In genomic region chr15:70406624-70407390, GRCh38 we compare ENCODE assay signal across 19 cellular contexts.
DNase-seq lines count a peak whose midpoint lies in the region; ATAC-seq and TF ChIP-seq lines count a peak whose summit lies in the region.
"Had no signal": no experiment of that assay in that cellular context is flagged by ENCODE, and none has a peak within 500 bp of the region (broad histone marks: within the 10 kb centered on the region; RNA-seq: fewer than 3 reads in every experiment).

No MANE protein-coding gene starts in this region.

- H3K9me3 ChIP-seq in HUES48 (ENCODE audit: control insufficient read depth, insufficient read depth, low read length) (peaks cover 13% of the 10 kb centered on the region; the same call in 1 of the 2 replicates), gastroesophageal sphincter (peaks cover 0 to 31% (median 0%) of the 10 kb centered on the region in 3 donors)
- H3K9me3 ChIP-seq: BE2C had no signal

- H3K4me1 ChIP-seq in HUES48 (ENCODE audit: control insufficient read depth, insufficient read depth, low read length) = peaks cover 27% of the 10 kb centered on the region
- no peaks in the 10 kb centered on the region for H3K4me1 ChIP-seq in gastroesophageal sphincter
- H3K4me1 ChIP-seq: BE2C had no signal

- TF ChIP-seq CTCF in fibroblast of mammary gland (conservative IDR thresholded peaks at IDR 0.05; ENCODE audit: control insufficient read depth, insufficient read depth, low read depth, low read length) = no peak
- no peak for TF ChIP-seq CTCF in nephron progenitor cell (IDR thresholded peaks at IDR 0.05)
- no peak for TF ChIP-seq CTCF in gastroesophageal sphincter (IDR thresholded peaks at IDR 0.05)

- H3K9me3 Mint-ChIP-seq in nephron progenitor cell = peaks cover 41% of the 10 kb centered on the region

- TF ChIP-seq EP300 in gastroesophageal sphincter (IDR thresholded peaks at IDR 0.05) = no peak

- DNase-seq in ELF-1 (ENCODE audit: low read depth, low spot score) = peak; percentile 20
- peak; percentile 11 for DNase-seq in fibroblast of mammary gland (ENCODE audit: low read depth)
- DNase-seq in nephron progenitor cell = peak; percentile 33
- DNase-seq in NCI-H2029 (lab: John Stamatoyannopoulos, UW) = no peak
- DNase-seq in stimulated activated CD4-positive, alpha-beta T cell treated with anti-CD3 and anti-CD28 coated beads, Interleukin-15, amount 100 ng/mL, for 24 hours = no peak
- DNase-seq: BE2C; CD4-positive, CD25-positive, alpha-beta regulatory T cell; COR-L47; GDM1; NCI-H146; NCI-H2081; NCI-H510A; NCI-H748 treated with DMSO at 0.1 percent for 48 hours had no signal

- H3K27ac ChIP-seq in HUES48 (ENCODE audit: low read depth, low read length) (peak overlapping the region; percentile 18), gastroesophageal sphincter (no peak overlapping the region)
- H3K27ac ChIP-seq: KMS-11, SK-N-MC had no signal

- TF ChIP-seq POLR2A in gastroesophageal sphincter (IDR thresholded peaks at IDR 0.05) = no peak

- no peak for ATAC-seq in HG02571 (IDR thresholded peaks at IDR 0.05; ENCODE audit: unreplicated experiment)
- ATAC-seq in gastroesophageal sphincter = no peak
- ATAC-seq: Right ventricle myocardium inferior had no signal

- peak overlapping the region; percentile 24 for H3K4me3 Mint-ChIP-seq in nephron progenitor cell
- H3K4me3 Mint-ChIP-seq: CD4-positive, CD25-positive, alpha-beta regulatory T cell had no signal

- H3K36me3 ChIP-seq in HUES48 (ENCODE audit: control insufficient read depth, insufficient read depth, low read length) (no peaks in the 10 kb centered on the region), gastroesophageal sphincter (no peaks in the 10 kb centered on the region)
- H3K36me3 ChIP-seq: BE2C had no signal

- H3K27me3 ChIP-seq in HUES48 (ENCODE audit: control insufficient read depth, insufficient read depth, low read length) (no peaks in the 10 kb centered on the region), gastroesophageal sphincter (peaks cover 21% of the 10 kb centered on the region)
- H3K27me3 ChIP-seq: BE2C had no signal

- H3K27me3 Mint-ChIP-seq in nephron progenitor cell (ENCODE audit: low read depth, poor library complexity) = peaks cover 12% of the 10 kb centered on the region

- peaks cover 65% of the 10 kb centered on the region for H3K4me1 Mint-ChIP-seq in nephron progenitor cell

- no peak overlapping the region for H3K9ac ChIP-seq in HUES48 (ENCODE audit: low read depth, low read length)
- H3K9ac ChIP-seq: KMS-11 had no signal

- peaks cover 14% of the 10 kb centered on the region for H3K36me3 Mint-ChIP-seq in nephron progenitor cell (ENCODE audit: low read depth)
- H3K36me3 Mint-ChIP-seq: CD4-positive, CD25-positive, alpha-beta regulatory T cell had no signal

- H3K4me3 ChIP-seq in HUES48 (ENCODE audit: low read depth, low read length) (no peak overlapping the region), fibroblast of mammary gland (ENCODE audit: control insufficient read depth, low read depth, low read length) (no peak overlapping the region), gastroesophageal sphincter (no peak overlapping the region)
- H3K4me3 ChIP-seq: SK-N-MC had no signal

- WGBS in gastroesophageal sphincter (ENCODE audit: low coverage in 1 of 2), 2 donors = 51 to 74% methylated on average over 3 to 5 of the region's 11 CpGs

- peak overlapping the region; percentile 57 for H3K27ac Mint-ChIP-seq in nephron progenitor cell
- H3K27ac Mint-ChIP-seq: CD4-positive, CD25-positive, alpha-beta regulatory T cell had no signal

Comparison
In these comparisons a context has a peak if more than half of its experiments do, and no peak if none do; other contexts are left out.
1. DNase-seq: peak in ELF-1 (single experiment), fibroblast of mammary gland (single experiment) and nephron progenitor cell (single experiment); none in NCI-H2029 (single experiment) and stimulated activated CD4-positive, alpha-beta T cell treated with anti-CD3 and anti-CD28 coated beads, Interleukin-15, amount 100 ng/mL, for 24 hours (single experiment).